Comparison of ENCODE assay signal across 27 cellular contexts in genomic region chr11:64836448-64837072, GRCh38.
"Had no signal": no experiment of that assay in that cellular context is flagged by ENCODE, and none has a peak within 500 bp of the region (broad histone marks: within the 10 kb centered on the region; RNA-seq: fewer than 3 reads in every experiment).

No MANE protein-coding gene starts in this region.

- H3K4me3 ChIP-seq: adrenal gland, body of pancreas, cardiac muscle cell, coronary artery, dorsolateral prefrontal cortex, gastroesophageal sphincter, right atrium auricular region, tibial nerve had no signal

- H3K4me3 Mint-ChIP-seq: activated CD4-positive, alpha-beta memory T cell treated with anti-CD3 and anti-CD28 coated beads for 36 hours; activated T-cell treated with anti-CD3 and anti-CD28 coated beads, Interleukin-2, amount 50 U/mL, for 4 hours; immature natural killer cell; naive B cell; nephron progenitor cell had no signal

- H3K9me3 ChIP-seq: adrenal gland, body of pancreas, gastroesophageal sphincter, right atrium auricular region, tibial nerve had no signal

- H3K36me3 ChIP-seq: adrenal gland, cardiac muscle cell, gastroesophageal sphincter, right atrium auricular region, tibial nerve had no signal

- DNase-seq: activated CD4-positive, alpha-beta memory T cell treated with anti-CD3 and anti-CD28 coated beads for 36 hours; activated CD4-positive, alpha-beta T cell treated with anti-CD3 and anti-CD28 coated beads for 4 hours; activated naive CD4-positive, alpha-beta T cell; activated T-cell treated with anti-CD3 and anti-CD28 coated beads, Interleukin-2, amount 50 U/mL, for 4 hours; aorta; body of pancreas; cerebellar nuclear complex; dorsolateral prefrontal cortex; effector memory CD4-positive, alpha-beta T cell; hippocampal formation; left colon; mammary epithelial cell; naive B cell; nephron progenitor cell; nucleus accumbens; stimulated activated CD4-positive, alpha-beta T cell treated with anti-CD3 and anti-CD28 coated beads, Interleukin-15, amount 100 ng/mL, for 24 hours; stimulated activated CD4-positive, alpha-beta T cell treated with anti-CD3 and anti-CD28 coated beads, Interleukin-2, amount 100 ng/mL, for 24 hours; stimulated activated naive CD4-positive, alpha-beta T cell treated with Interleukin-2 at 50 U/mL for 16 hours had no signal

- H3K27me3 Mint-ChIP-seq: activated CD4-positive, alpha-beta memory T cell treated with anti-CD3 and anti-CD28 coated beads for 36 hours; naive B cell had no signal

- H3K27me3 ChIP-seq: adrenal gland, body of pancreas, cardiac muscle cell, dorsolateral prefrontal cortex, gastroesophageal sphincter, right atrium auricular region, tibial nerve had no signal

- H3K27ac ChIP-seq: cardiac muscle cell, coronary artery, dorsolateral prefrontal cortex, gastroesophageal sphincter, parathyroid adenoma, right atrium auricular region, tibial nerve had no signal

- H3K36me3 Mint-ChIP-seq: activated CD4-positive, alpha-beta memory T cell treated with anti-CD3 and anti-CD28 coated beads for 36 hours; activated naive CD4-positive, alpha-beta T cell treated with anti-CD3 and anti-CD28 coated beads, Interleukin-2, amount 50 U/mL, for 72 hours had no signal

- H3K27ac Mint-ChIP-seq: activated CD4-positive, alpha-beta memory T cell treated with anti-CD3 and anti-CD28 coated beads for 36 hours; nephron progenitor cell had no signal

- H3K4me1 ChIP-seq: gastroesophageal sphincter, parathyroid adenoma, right atrium auricular region, tibial nerve had no signal

- H3K9me3 Mint-ChIP-seq: activated CD4-positive, alpha-beta memory T cell treated with anti-CD3 and anti-CD28 coated beads for 36 hours; activated naive CD4-positive, alpha-beta T cell treated with anti-CD3 and anti-CD28 coated beads, Interleukin-2, amount 50 U/mL, for 72 hours; activated T-cell treated with anti-CD3 and anti-CD28 coated beads, Interleukin-2, amount 50 U/mL, for 4 hours; immature natural killer cell; naive B cell; nephron progenitor cell had no signal

- ATAC-seq: activated T-cell treated with anti-CD3 and anti-CD28 coated beads, Interleukin-2, amount 50 U/mL, for 4 hours; body of pancreas; gastroesophageal sphincter had no signal
